8 cellular contexts compared by ENCODE assay signal in the genomic region with DNA sequence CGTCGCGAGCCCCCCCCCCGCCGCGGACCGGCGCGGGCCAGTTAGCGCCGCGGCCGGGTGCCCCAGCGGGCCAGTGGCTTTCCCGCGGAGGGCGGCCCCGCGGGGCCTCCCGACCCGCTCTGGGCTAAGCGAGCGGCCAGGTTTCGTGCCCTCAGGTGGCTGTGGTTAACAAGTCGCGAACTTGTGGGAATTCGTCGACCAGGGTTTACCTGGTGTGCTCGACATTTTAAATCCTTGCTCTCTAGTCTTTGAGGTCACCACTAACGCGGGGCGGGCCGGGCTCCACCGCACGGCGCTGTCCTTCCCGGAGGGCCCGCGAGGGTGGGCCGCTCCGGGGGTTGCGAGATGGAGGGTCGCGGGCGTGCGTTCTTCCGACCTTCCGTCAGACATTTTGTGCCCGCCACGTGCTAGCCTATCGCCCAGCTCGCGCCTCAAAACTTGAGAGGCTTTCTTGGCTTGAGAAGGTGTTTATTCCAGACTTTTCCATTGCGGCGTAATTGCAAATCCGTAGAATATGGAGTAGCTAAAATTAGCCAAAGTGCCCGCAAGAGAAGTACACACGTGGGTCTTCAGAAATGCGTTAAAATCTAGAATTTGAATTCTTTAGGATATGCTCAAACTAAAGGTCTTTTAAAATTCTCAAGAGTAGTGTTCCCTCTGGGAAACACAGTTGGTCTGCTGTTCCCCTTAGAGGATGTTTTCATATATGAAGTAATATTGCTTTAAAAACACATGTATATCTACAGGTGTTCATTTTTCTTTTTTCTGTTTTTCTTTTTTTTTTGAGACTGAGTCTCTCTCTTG. TPM values are rescaled to one million over a fixed set of nuclear protein-coding genes. Genes with fewer than 3 reads are reported as not detected.
A peak's percentile ranks its signal among the peaks of the same experiment; 100 is the strongest.
DNase-seq lines count a peak whose midpoint lies in the region; ATAC-seq, FAIRE-seq and TF ChIP-seq lines count a peak whose summit lies in the region.

No MANE protein-coding gene starts in this region.

- peak; percentile 73 for FAIRE-seq in GM12892 (lab: Jason Lieb, UNC)

- H3K4me1 Mint-ChIP-seq in chondrocyte (ENCODE audit: low read depth): peaks cover 63% of the 10 kb centered on the region

- no peaks in the 10 kb centered on the region for H3K9me3 Mint-ChIP-seq in chondrocyte (ENCODE audit: low read depth)

- H3K4me3 Mint-ChIP-seq in chondrocyte (ENCODE audit: unreplicated experiment): peak overlapping the region; percentile 68

- H3K36me3 ChIP-seq in mesodermal cell (ENCODE audit: control insufficient read depth, insufficient read depth, low read length) (no peaks in the 10 kb centered on the region), stomach smooth muscle (ENCODE audit: control insufficient read depth in 2 of 2, insufficient read depth in 2 of 2, low read length in 2 of 2) (no peaks in the 10 kb centered on the region)

- H3K27ac ChIP-seq in mesodermal cell (ENCODE audit: low read depth, low read length, severe bottlenecking) (peak overlapping the region; percentile 95), stomach smooth muscle (ENCODE audit: low read length) (peak overlapping the region; percentile 90)

- peak overlapping the region; percentile 79 for H3K27ac Mint-ChIP-seq in chondrocyte (ENCODE audit: unreplicated experiment)

- peak overlapping the region; percentile 51 to 96 for H3K9ac ChIP-seq in stomach smooth muscle (ENCODE audit: low read length in 2 of 2)

- TF ChIP-seq POLR2A in GM12892 (IDR thresholded peaks at IDR 0.05; ENCODE audit: low read depth, low read length): no peak

- no peaks in the 10 kb centered on the region for H3K27me3 Mint-ChIP-seq in chondrocyte (ENCODE audit: low read depth)

- ATAC-seq in HG02981 (IDR thresholded peaks at IDR 0.05; ENCODE audit: unreplicated experiment) (peak; percentile 12), GM18873 (IDR thresholded peaks at IDR 0.05; ENCODE audit: low FRiP score, unreplicated experiment) (no peak), HG03432 (IDR thresholded peaks at IDR 0.05; ENCODE audit: unreplicated experiment) (no peak)

- peak overlapping the region; percentile 90 for H3K4me3 ChIP-seq in mesodermal cell (ENCODE audit: extremely low read depth, insufficient read depth, low read length, poor library complexity, severe bottlenecking)
- peak overlapping the region; percentile 69 to 88 for H3K4me3 ChIP-seq in stomach smooth muscle (ENCODE audit: low read length in 2 of 2)

- TF ChIP-seq CTCF in chondrocyte (IDR thresholded peaks at IDR 0.05): no peak

- H3K4me1 ChIP-seq in mesodermal cell (ENCODE audit: control insufficient read depth, insufficient read depth, low read length, poor library complexity, severe bottlenecking): peaks cover 17% of the 10 kb centered on the region
- peaks cover 26% of the 10 kb centered on the region for H3K4me1 ChIP-seq in stomach smooth muscle (ENCODE audit: control insufficient read depth, insufficient read depth, low read length)

- no peaks in the 10 kb centered on the region for H3K36me3 Mint-ChIP-seq in chondrocyte (ENCODE audit: low read depth)

- H3K9me3 ChIP-seq in mesodermal cell (ENCODE audit: control insufficient read depth, low read length) (no peaks in the 10 kb centered on the region), stomach smooth muscle (ENCODE audit: control insufficient read depth in 2 of 2, low read length in 2 of 2) (no peaks in the 10 kb centered on the region)

- WGBS in mesodermal cell (ENCODE audit: insufficient coverage in 2 of 2), 2 experiments: 23% methylated on average over 49 of the region's 59 CpGs

- no peaks in the 10 kb centered on the region for H3K27me3 ChIP-seq in stomach smooth muscle (ENCODE audit: control insufficient read depth in 1 of 2, insufficient read depth in 2 of 2, low read length in 2 of 2)

- DNase-seq in GM12892 (ENCODE audit: insufficient read length) (no peak), T follicular helper cell (ENCODE audit: low read depth) (peak; percentile 20), chondrocyte (ENCODE audit: low spot score) (no peak)

RNA-seq across cellular contexts. Expression of a gene that starts 2.1 kb away (rescaled TPM):
- polyA plus RNA-seq in GM12892 (2012; ENCODE audit: missing spikeins): 277 TPM
- 77.6 to 86.1 TPM (median 86.0 TPM) in 3 replicates for total RNA-seq in chondrocyte
- polyA plus RNA-seq in mesodermal cell (2013, experiment 1 of 2): 183 TPM
- polyA plus RNA-seq in mesodermal cell (2013, experiment 2 of 2): 221 TPM

RNA-seq across cellular contexts. Expression of a gene that starts 47.3 kb away (rescaled TPM):
- polyA plus RNA-seq in GM12892 (2012; ENCODE audit: missing spikeins): not detected
- not detected in 3 replicates for total RNA-seq in chondrocyte
- polyA plus RNA-seq in mesodermal cell (2013, experiment 1 of 2): not detected
- polyA plus RNA-seq in mesodermal cell (2013, experiment 2 of 2): not detected
